Comparison of ENCODE assay signal across 10 cellular contexts in the genomic region with DNA sequence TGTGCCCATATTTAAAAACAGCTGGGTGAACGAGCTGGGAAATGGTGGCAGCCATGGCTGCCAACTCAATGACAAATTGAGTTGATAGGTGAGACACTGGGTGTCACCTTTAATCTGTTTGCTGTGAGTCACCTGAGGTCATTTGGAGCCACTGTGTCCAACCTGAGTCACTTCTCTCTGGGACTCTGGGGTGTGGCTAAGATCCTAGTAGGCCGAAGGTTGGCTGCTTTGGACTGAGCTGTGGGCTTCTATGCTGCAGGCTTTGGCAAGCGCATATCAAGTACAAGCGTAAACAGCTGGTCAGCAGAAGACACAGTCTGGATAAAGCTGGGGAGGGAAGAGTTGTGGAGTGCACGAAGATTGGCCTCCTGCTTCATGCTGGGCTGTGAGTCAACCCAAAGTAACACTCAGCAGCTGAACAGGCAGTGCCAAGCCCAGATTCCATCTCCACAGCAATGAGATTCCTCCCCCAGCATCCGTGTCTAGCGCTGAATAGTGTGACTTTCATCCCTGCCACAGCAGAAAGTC. TPM values are rescaled to one million over a fixed set of nuclear protein-coding genes. Genes with fewer than 3 reads are reported as not detected.
DNase-seq lines count a peak whose midpoint lies in the region; ATAC-seq and TF ChIP-seq lines count a peak whose summit lies in the region.
"Had no signal": no experiment of that assay in that cellular context is flagged by ENCODE, and none has a peak within 500 bp of the region (broad histone marks: within the 10 kb centered on the region; RNA-seq: fewer than 3 reads in every experiment).

No MANE protein-coding gene starts in this region.

- no peaks in the 10 kb centered on the region for H3K36me3 ChIP-seq in mammary epithelial cell (ENCODE audit: insufficient read depth, low read length)
- no peaks in the 10 kb centered on the region for H3K36me3 ChIP-seq in suprapubic skin
- H3K36me3 ChIP-seq: thoracic aorta had no signal

- H4K20me1 ChIP-seq in mammary epithelial cell (ENCODE audit: insufficient read depth, low read length): no peaks in the 10 kb centered on the region

- H3K9me3 ChIP-seq in mammary epithelial cell (replicated peaks; ENCODE audit: insufficient read depth, low read length) (no peaks in the 10 kb centered on the region), suprapubic skin (no peaks in the 10 kb centered on the region)
- H3K9me3 ChIP-seq: thoracic aorta had no signal

- H3K27me3 ChIP-seq in mammary epithelial cell (ENCODE audit: insufficient read depth, low read length): no peaks in the 10 kb centered on the region
- no peaks in the 10 kb centered on the region for H3K27me3 ChIP-seq in suprapubic skin

- TF ChIP-seq EP300 in suprapubic skin (IDR thresholded peaks at IDR 0.05): no peak

- no peaks in the 10 kb centered on the region for H3K79me2 ChIP-seq in mammary epithelial cell (ENCODE audit: insufficient read depth, low read length)

- dilution Hi-C loops in mammary epithelial cell (cut with HindIII; ENCODE audit: low sequenced_read_pairs): no loop called here

- BruUV-seq in mammary epithelial cell (replicated peaks; lab: Mats Ljungman, UMichigan): no TSS peak

- no peak overlapping the region for H3K4me3 ChIP-seq in mammary epithelial cell (replicated peaks in 1 of 3; ENCODE audit: insufficient read depth in 1 of 3, low read depth in 2 of 3, low read length in 3 of 3)
- H3K4me3 ChIP-seq in suprapubic skin: no peak overlapping the region
- H3K4me3 ChIP-seq: thoracic aorta had no signal

- H3K4me1 ChIP-seq in mammary epithelial cell (ENCODE audit: insufficient read depth, low read length): peaks cover 24% of the 10 kb centered on the region
- H3K4me1 ChIP-seq in suprapubic skin: peaks cover 20% of the 10 kb centered on the region

- no peak overlapping the region for H3K4me2 ChIP-seq in mammary epithelial cell (ENCODE audit: insufficient read depth, low read depth, low read length)

- ATAC-seq in GM18505 (IDR thresholded peaks at IDR 0.05; ENCODE audit: unreplicated experiment) (no peak), GM21526 (IDR thresholded peaks at IDR 0.05; ENCODE audit: low FRiP score, unreplicated experiment) (no peak), HG02973 (IDR thresholded peaks at IDR 0.05; ENCODE audit: unreplicated experiment) (no peak)

- H3K9ac ChIP-seq in mammary epithelial cell (ENCODE audit: insufficient read depth, low read length): no peak overlapping the region

- intact Hi-C loops in mammary epithelial cell (cut with micrococcal nuclease): loop anchor here (10.0 kb wide), 2 partner anchors 658 to 688 kb away; a partner anchor contains a TSS

- in situ Hi-C loops in mammary epithelial cell (cut with MboI; ENCODE audit: low sequenced_read_pairs in 2 of 2): loop anchor here in 1 of 2 donors (10.0 to 25.0 kb wide), 3 partner anchors 218 to 825 kb away; a partner anchor contains a TSS

- H3K27ac ChIP-seq in mammary epithelial cell (ENCODE audit: insufficient read depth, low read depth, low read length) (no peak overlapping the region), suprapubic skin (peak overlapping the region; percentile 1)
- H3K27ac ChIP-seq: thoracic aorta had no signal

- no peak for TF ChIP-seq CTCF in mammary epithelial cell (conservative IDR thresholded peaks at IDR 0.05 in 1 of 2, IDR thresholded peaks at IDR 0.05 in 1 of 2; ENCODE audit: extremely low read depth in 1 of 2, insufficient read depth in 1 of 2, low read depth in 1 of 2, low read length in 2 of 2)
- TF ChIP-seq CTCF in suprapubic skin (IDR thresholded peaks at IDR 0.05): no peak

- no peak for TF ChIP-seq POLR2A in suprapubic skin (IDR thresholded peaks at IDR 0.05)
- TF ChIP-seq POLR2A in GM18505 (IDR thresholded peaks at IDR 0.05; ENCODE audit: borderline replicate concordance, extremely low read depth, insufficient read depth, insufficient read length): no peak

- DNase-seq in HS-27A (ENCODE audit: low read depth) (peak; percentile 66), mammary epithelial cell (peak; percentile 72), left kidney (ENCODE audit: low read depth, low spot score) (peak; percentile 39), suprapubic skin (ENCODE audit: low spot score in 2 of 2) (peak in 1 of 2 donors; percentile 55)
- no peak for DNase-seq in activated CD4-positive, alpha-beta T cell treated with anti-CD3 and anti-CD28 coated beads, Interleukin-2, amount 50 U/mL, for 1 hour
- DNase-seq: NCI-H2081 had no signal

- no peak overlapping the region for H2AFZ ChIP-seq in mammary epithelial cell (ENCODE audit: low read depth, low read length)

- CTCF ChIA-PET in mammary epithelial cell (lab: Charles Lee; ENCODE audit: low non-redundant PET): interaction anchor here (0.5 to 0.6 kb wide), 2 partner anchors 190 to 464 kb away, joined by 6 to 7 read pairs; no protein-coding TSS in a partner anchor

- WGBS in mammary epithelial cell (ENCODE audit: low coverage, missing lambda C conversion rate): 71% methylated on average over 7 of the region's 7 CpGs
- 61% methylated on average over 5 of the region's 7 CpGs for WGBS in suprapubic skin

RNA-seq across cellular contexts. Expression of a gene that starts 24.0 kb away (rescaled TPM):
- total RNA-seq in mammary epithelial cell: not detected
- polyA plus RNA-seq in mammary epithelial cell: not detected
- polyA minus RNA-seq in mammary epithelial cell: not detected
- 1 to 10 TPM in 2 of 4 donors, under 1 TPM in 1, not detected in 1; 0.60 to 1.0 (median 1.0) TPM for total RNA-seq in suprapubic skin
- total RNA-seq: thoracic aorta had no signal

RNA-seq across cellular contexts. Expression of a gene that starts 40.1 kb away (rescaled TPM):
- total RNA-seq in mammary epithelial cell (not detected), suprapubic skin (not detected)
- polyA plus RNA-seq in mammary epithelial cell: not detected
- not detected for polyA minus RNA-seq in mammary epithelial cell
